8 cellular contexts compared by ENCODE assay signal in the genomic region with DNA sequence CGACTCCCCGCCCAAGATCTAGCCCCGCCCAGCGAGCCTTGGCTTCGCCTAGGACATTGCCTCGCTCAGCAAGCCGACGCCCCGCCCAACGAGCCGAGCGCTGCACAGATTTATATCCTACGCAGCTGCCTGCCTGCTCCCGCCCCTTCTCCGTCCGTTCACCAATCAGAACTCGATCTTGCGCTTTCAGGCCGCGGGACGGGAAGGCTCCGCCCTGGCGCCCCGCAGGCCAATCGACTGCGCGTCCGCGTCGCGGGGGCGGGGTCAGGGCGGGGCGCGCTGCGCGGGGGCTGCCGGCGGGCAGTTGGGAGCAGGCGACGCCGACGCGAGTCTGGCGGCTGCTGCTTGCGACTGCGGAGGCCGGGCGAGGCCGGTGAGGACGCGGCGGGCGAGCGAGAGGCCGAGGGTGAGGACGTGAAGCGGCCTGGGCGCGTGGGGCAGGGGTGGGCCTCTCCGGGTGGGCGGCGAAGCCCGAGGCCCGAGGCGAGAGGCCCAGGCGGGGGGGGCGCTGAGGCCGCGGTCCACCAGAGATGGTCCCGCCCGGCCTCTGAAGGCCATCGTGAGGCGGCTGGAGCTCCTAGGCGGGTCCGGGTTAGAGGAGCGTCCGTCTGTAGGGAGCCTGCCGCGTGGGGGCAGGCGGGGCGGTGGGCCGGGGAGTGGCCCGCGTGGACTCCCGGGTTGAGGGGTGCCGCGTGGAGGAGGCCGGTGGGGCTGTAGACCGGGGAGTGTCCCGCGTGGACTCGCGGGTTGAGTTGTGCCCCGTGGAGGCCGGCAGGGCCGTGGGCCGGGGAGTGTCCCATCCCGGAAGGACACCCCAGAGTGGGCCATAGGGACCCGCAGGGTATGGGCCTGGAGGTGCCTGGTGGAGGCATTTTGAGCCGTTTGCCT. TPM values are rescaled to one million over a fixed set of nuclear protein-coding genes. Genes with fewer than 3 reads are reported as not detected.
DNase-seq lines count a peak whose midpoint lies in the region; ATAC-seq and TF ChIP-seq lines count a peak whose summit lies in the region.

A gene with protein sequence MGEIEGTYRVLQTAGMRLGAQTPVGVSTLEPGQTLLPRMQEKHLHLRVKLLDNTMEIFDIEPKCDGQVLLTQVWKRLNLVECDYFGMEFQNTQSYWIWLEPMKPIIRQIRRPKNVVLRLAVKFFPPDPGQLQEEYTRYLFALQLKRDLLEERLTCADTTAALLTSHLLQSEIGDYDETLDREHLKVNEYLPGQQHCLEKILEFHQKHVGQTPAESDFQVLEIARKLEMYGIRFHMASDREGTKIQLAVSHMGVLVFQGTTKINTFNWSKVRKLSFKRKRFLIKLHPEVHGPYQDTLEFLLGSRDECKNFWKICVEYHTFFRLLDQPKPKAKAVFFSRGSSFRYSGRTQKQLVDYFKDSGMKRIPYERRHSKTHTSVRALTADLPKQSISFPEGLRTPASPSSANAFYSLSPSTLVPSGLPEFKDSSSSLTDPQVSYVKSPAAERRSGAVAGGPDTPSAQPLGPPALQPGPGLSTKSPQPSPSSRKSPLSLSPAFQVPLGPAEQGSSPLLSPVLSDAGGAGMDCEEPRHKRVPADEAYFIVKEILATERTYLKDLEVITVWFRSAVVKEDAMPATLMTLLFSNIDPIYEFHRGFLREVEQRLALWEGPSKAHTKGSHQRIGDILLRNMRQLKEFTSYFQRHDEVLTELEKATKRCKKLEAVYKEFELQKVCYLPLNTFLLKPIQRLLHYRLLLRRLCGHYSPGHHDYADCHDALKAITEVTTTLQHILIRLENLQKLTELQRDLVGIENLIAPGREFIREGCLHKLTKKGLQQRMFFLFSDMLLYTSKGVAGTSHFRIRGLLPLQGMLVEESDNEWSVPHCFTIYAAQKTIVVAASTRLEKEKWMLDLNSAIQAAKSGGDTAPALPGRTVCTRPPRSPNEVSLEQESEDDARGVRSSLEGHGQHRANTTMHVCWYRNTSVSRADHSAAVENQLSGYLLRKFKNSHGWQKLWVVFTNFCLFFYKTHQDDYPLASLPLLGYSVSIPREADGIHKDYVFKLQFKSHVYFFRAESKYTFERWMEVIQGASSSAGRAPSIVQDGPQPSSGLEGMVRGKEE (plus strand): TSS at position 303 of the 888 bp plus-strand sequence. CDS start 16,823 bp downstream, outside the sequence.

- peaks cover 10 to 11% of the 10 kb centered on the region in 2 donors for H3K4me1 Mint-ChIP-seq in immature natural killer cell

- peak within 1 kb of the TSS; percentile 70 to 97 (median 91) for H3K27ac Mint-ChIP-seq in immature natural killer cell

- peaks cover 0 to 4% (median 3%) of the 10 kb centered on the region in 3 donors for H3K27me3 Mint-ChIP-seq in immature natural killer cell (ENCODE audit: low read depth in 3 of 3)

- TF ChIP-seq CTCF in AG09319 (IDR thresholded peaks at IDR 0.05; ENCODE audit: low read depth, low read length), result no peak; the same call in 1 of the 2 replicates

- DNase-seq in AG09319 (ENCODE audit: extremely low read depth, low read depth) (peak; percentile 98), NCI-H345 treated with DMSO at 0.1 percent for 48 hours (lab: John Stamatoyannopoulos, UW; ENCODE audit: unreplicated experiment) (peak; percentile 97), caudate nucleus (lab: John Stamatoyannopoulos, UW) (peak; percentile 58 to 100 (median 99)), immature natural killer cell (peak; percentile 94 to 98 (median 97)), smooth muscle cell of the brain vasculature (ENCODE audit: low read depth, low spot score) (peak; percentile 98)
- peak; percentile 92 to 96 (median 96) for DNase-seq in activated CD4-positive, CD25-positive, alpha-beta regulatory T cell (lab: John Stamatoyannopoulos, UW)

- ATAC-seq in GM19035 (IDR thresholded peaks at IDR 0.05; ENCODE audit: unreplicated experiment) (peak; percentile 78), HG03342 (IDR thresholded peaks at IDR 0.05; ENCODE audit: unreplicated experiment) (peak; percentile 81)

- peak within 1 kb of the TSS; percentile 71 for H3K27ac ChIP-seq in caudate nucleus (ENCODE audit: low read depth, low read length)

- no peaks in the 10 kb centered on the region for H3K9me3 Mint-ChIP-seq in immature natural killer cell

- H3K4me3 Mint-ChIP-seq in immature natural killer cell, result peak within 1 kb of the TSS; percentile 87 to 92 (median 90)

- peaks cover 9 to 16% (median 14%) of the 10 kb centered on the region in 3 donors for H3K36me3 Mint-ChIP-seq in immature natural killer cell

RNA-seq across cellular contexts. Expression of the gene that starts here (rescaled TPM):
- polyA plus RNA-seq in immature natural killer cell, result 1 to 10 TPM; 5.3 to 8.3 (median 8.2) TPM

Comparison
In these comparisons a context has a peak if more than half of its experiments do, and no peak if none do; other contexts are left out.
1. Peak in every context shown above with its lines: DNase-seq, ATAC-seq and H3K27ac ChIP-seq.